Comparison of ENCODE assay signal across 1 cellular context in genomic region chr3:127373701-127374625, GRCh38.
TF ChIP-seq lines count a peak whose summit lies in the region.

No MANE protein-coding gene starts in this region.

TF ChIP-seq in K562, 482 proteins besides CTCF, POLR2A, EP300 and RAD21 (continued from another document):
- no peak for TF ChIP-seq EZH2 (IDR thresholded peaks at IDR 0.05; ENCODE audit: borderline replicate concordance, low read depth, low read length)
